Comparison of ENCODE assay signal across 29 cellular contexts in genomic region chr11:2433106-2433925, GRCh38. TPM values are rescaled to one million over a fixed set of nuclear protein-coding genes. Genes with fewer than 3 reads are reported as not detected.
"Had no signal": no experiment of that assay in that cellular context is flagged by ENCODE, and none has a peak within 500 bp of the region (broad histone marks: within the 10 kb centered on the region; RNA-seq: fewer than 3 reads in every experiment).

No MANE protein-coding gene starts in this region.

- H3K27ac ChIP-seq: esophagus squamous epithelium, gastroesophageal sphincter, heart left ventricle, SK-N-MC, stomach, suprapubic skin, transverse colon had no signal

- ATAC-seq: activated naive CD4-positive, alpha-beta T cell treated with anti-CD3 and anti-CD28 coated beads, Interleukin-2, amount 50 U/mL, for 72 hours; gastroesophageal sphincter; left colon; sciatic nerve; stimulated activated memory B cell treated with anti-CD40 and anti-IgM and Interleukin-4, amounts not matched to agents 10 μg/mL and 1 μg/mL and 100 μg/mL, for 72 hours; T-helper 17 cell had no signal

- H3K4me3 ChIP-seq: esophagus squamous epithelium, gastroesophageal sphincter, heart left ventricle, SK-N-MC, stomach, suprapubic skin, transverse colon had no signal

- DNase-seq: activated CD4-positive, alpha-beta memory T cell treated with anti-CD3 and anti-CD28 coated beads for 36 hours; activated CD4-positive, alpha-beta T cell treated with anti-CD3 and anti-CD28 coated beads for 48 hours; activated effector memory CD4-positive, alpha-beta T cell treated with anti-CD3 and anti-CD28 coated beads, Interleukin-2, amount 50 U/mL, for 16 hours; activated T-cell treated with anti-CD3 and anti-CD28 coated beads for 4 hours; amniotic stem cell; cerebellar nuclear complex; cortex of kidney; endodermal cell; esophagus squamous epithelium; left colon; mammary epithelial cell; midbrain; nephron progenitor cell; nucleus accumbens; small intestine; stimulated activated CD4-positive, alpha-beta T cell treated with anti-CD3 and anti-CD28 coated beads, Interleukin-15, amount 100 ng/mL, for 24 hours; stomach; SW 1271; transverse colon had no signal

- H3K36me3 ChIP-seq: esophagus squamous epithelium, gastroesophageal sphincter, heart left ventricle, stomach, suprapubic skin, transverse colon had no signal

- H3K4me1 ChIP-seq: esophagus squamous epithelium, gastroesophageal sphincter, heart left ventricle, stomach, suprapubic skin, transverse colon had no signal

- H3K9me3 ChIP-seq: esophagus squamous epithelium, gastroesophageal sphincter, heart left ventricle, stomach, suprapubic skin, transverse colon had no signal

- FAIRE-seq: islet of Langerhans, small intestine had no signal

- H3K27me3 ChIP-seq: heart left ventricle had no signal

RNA-seq across cellular contexts. Expression of gene TRPM5, which starts 11.0 kb away (rescaled TPM):
- total RNA-seq: activated CD4-positive, alpha-beta memory T cell treated with anti-CD3 and anti-CD28 coated beads for 36 hours; activated naive CD4-positive, alpha-beta T cell treated with anti-CD3 and anti-CD28 coated beads, Interleukin-2, amount 50 U/mL, for 72 hours; bronchial epithelial cell; esophagus squamous epithelium; gastroesophageal sphincter; heart left ventricle; mammary epithelial cell; sciatic nerve had no signal
- polyA plus RNA-seq: heart left ventricle, mammary epithelial cell had no signal

RNA-seq across cellular contexts. Expression of gene KCNQ1, which starts 11.5 kb away (rescaled TPM):
- polyA plus RNA-seq: mammary epithelial cell had no signal
